14 cellular contexts compared by ENCODE assay signal in the genomic region with DNA sequence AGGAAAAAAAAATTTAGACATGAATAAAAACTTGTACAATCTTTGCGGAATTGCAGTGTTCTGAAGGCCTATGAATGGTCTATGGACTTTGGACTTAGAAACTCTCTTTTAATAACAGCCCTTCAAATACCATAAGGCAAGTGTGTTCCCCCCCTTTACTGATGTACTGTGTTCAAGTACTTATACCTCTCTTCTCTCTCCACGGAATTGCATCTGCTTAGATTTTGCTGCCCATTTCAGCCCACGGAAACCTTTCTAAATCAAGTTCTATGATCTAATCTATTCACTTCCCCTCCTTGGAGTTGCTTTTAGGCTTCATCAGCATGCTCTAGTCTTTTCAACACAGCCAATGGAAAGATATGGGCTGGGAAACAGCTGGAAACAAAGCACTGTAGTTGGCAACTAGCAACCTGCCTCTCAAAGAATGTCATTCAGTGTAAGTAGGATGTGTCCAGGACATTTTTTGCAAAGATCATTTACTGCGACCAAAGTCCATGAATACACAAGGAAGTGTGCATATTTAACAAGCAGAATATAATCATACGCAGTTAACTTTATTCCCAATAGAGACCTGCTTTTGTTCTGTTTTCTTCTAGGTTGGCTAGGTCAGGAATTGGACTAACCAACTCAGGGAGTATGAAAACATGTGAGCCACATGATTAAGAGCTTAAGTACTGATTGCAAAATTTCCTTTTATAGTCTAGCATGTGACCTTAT. TPM values are rescaled to one million over a fixed set of nuclear protein-coding genes. Genes with fewer than 3 reads are reported as not detected.
A peak's percentile ranks its signal among the peaks of the same experiment; 100 is the strongest.
DNase-seq lines count a peak whose midpoint lies in the region; FAIRE-seq and TF ChIP-seq lines count a peak whose summit lies in the region.
"Had no signal": no experiment of that assay in that cellular context is flagged by ENCODE, and none has a peak within 500 bp of the region (broad histone marks: within the 10 kb centered on the region; RNA-seq: fewer than 3 reads in every experiment).

No MANE protein-coding gene starts in this region.

- CTCF ChIA-PET in MCF 10A (lab: Yijun Ruan, JAX) = no interaction called here
- CTCF ChIA-PET in PC-9 (lab: Charles Lee) = no interaction called here

- H4K20me1 ChIP-seq in PC-9 (ENCODE audit: insufficient read depth) = no peaks in the 10 kb centered on the region

- DNase-seq in breast epithelium (ENCODE audit: low spot score in 2 of 2) (no peak), MCF 10A (ENCODE audit: unreplicated experiment) (no peak), fibroblast of pulmonary artery (ENCODE audit: low read depth) (peak; percentile 25), vagina (ENCODE audit: extremely low spot score in 2 of 2) (no peak), PC-9 (no peak), D721Med (ENCODE audit: insufficient read length, low spot score) (no peak)
- DNase-seq in activated naive CD8-positive, alpha-beta T cell treated with anti-CD3 and anti-CD28 coated beads for 36 hours = no peak
- DNase-seq: activated CD8-positive, alpha-beta memory T cell treated with anti-CD3 and anti-CD28 coated beads, Interleukin-2, amount 50 U/mL, for 4 hours; NCI-H1694 had no signal

- no peaks in the 10 kb centered on the region for H3K4me1 ChIP-seq in breast epithelium
- H3K4me1 ChIP-seq in muscle layer of duodenum (ENCODE audit: control insufficient read depth in 1 of 2, insufficient read depth in 2 of 2, low read length in 2 of 2) = peaks cover 13 to 23% of the 10 kb centered on the region in 2 donors
- H3K4me1 ChIP-seq in vagina = peaks cover 9% of the 10 kb centered on the region
- peaks cover 5% of the 10 kb centered on the region; the same call in 1 of the 2 replicates for H3K4me1 ChIP-seq in PC-9 (replicated peaks; ENCODE audit: insufficient read depth)

- H3K27ac Mint-ChIP-seq in MCF 10A (ENCODE audit: low read depth, unreplicated experiment) = no peak overlapping the region
- H3K27ac Mint-ChIP-seq in activated naive CD8-positive, alpha-beta T cell treated with anti-CD3 and anti-CD28 coated beads for 36 hours = no peak overlapping the region

- FAIRE-seq in D721Med (lab: Jason Lieb, UNC) = no peak
- FAIRE-seq: A204.1, frontal cortex, GM18507 had no signal

- no peak overlapping the region for H2AFZ ChIP-seq in PC-9

- no peak for TF ChIP-seq POLR2A in breast epithelium (IDR thresholded peaks at IDR 0.05)
- TF ChIP-seq POLR2A in vagina (IDR thresholded peaks at IDR 0.05) = no peak

- H3K27me3 ChIP-seq in breast epithelium (no peaks in the 10 kb centered on the region), muscle layer of duodenum (ENCODE audit: low read depth, low read length) (no peaks in the 10 kb centered on the region), vagina (no peaks in the 10 kb centered on the region), PC-9 (ENCODE audit: insufficient read depth, low read depth) (no peaks in the 10 kb centered on the region)

- H3K9me2 ChIP-seq in PC-9 (ENCODE audit: insufficient read depth) = no peaks in the 10 kb centered on the region

- POLR2A ChIA-PET in MCF 10A (lab: Yijun Ruan, JAX) (no interaction called here), PC-9 (lab: Charles Lee; ENCODE audit: unreplicated experiment) (no interaction called here)

- peak overlapping the region; percentile 43 to 68 for H3K27ac ChIP-seq in breast epithelium
- peak overlapping the region; percentile 87 for H3K27ac ChIP-seq in muscle layer of duodenum (ENCODE audit: low read length)
- peak overlapping the region; percentile 67 for H3K27ac ChIP-seq in vagina
- no peak overlapping the region for H3K27ac ChIP-seq in PC-9

- H3K36me3 ChIP-seq in breast epithelium = no peaks in the 10 kb centered on the region
- no peaks in the 10 kb centered on the region for H3K36me3 ChIP-seq in muscle layer of duodenum (ENCODE audit: control insufficient read depth in 1 of 2, insufficient read depth in 2 of 2, low read length in 2 of 2)
- H3K36me3 ChIP-seq in vagina = no peaks in the 10 kb centered on the region
- no peaks in the 10 kb centered on the region for H3K36me3 ChIP-seq in PC-9 (ENCODE audit: low read depth)

- intact Hi-C loops in breast epithelium (cut with DNase I; ENCODE audit: low total_unique reads) (no loop called here), MCF 10A (cut with micrococcal nuclease) (no loop called here), vagina (cut with DNase I) (no loop called here), PC-9 (cut with micrococcal nuclease; ENCODE audit: unreplicated experiment) (no loop called here)

- H3K9me3 ChIP-seq in breast epithelium (no peaks in the 10 kb centered on the region), muscle layer of duodenum (ENCODE audit: control insufficient read depth in 1 of 2, low read length in 2 of 2) (no peaks in the 10 kb centered on the region), vagina (no peaks in the 10 kb centered on the region), PC-9 (ENCODE audit: insufficient read depth, low read depth) (no peaks in the 10 kb centered on the region)

- no peak overlapping the region for H3K4me3 Mint-ChIP-seq in MCF 10A (ENCODE audit: unreplicated experiment)
- no peak overlapping the region for H3K4me3 Mint-ChIP-seq in activated naive CD8-positive, alpha-beta T cell treated with anti-CD3 and anti-CD28 coated beads for 36 hours

- no peaks in the 10 kb centered on the region for H3K9me3 Mint-ChIP-seq in MCF 10A (ENCODE audit: unreplicated experiment)
- no peaks in the 10 kb centered on the region for H3K9me3 Mint-ChIP-seq in activated naive CD8-positive, alpha-beta T cell treated with anti-CD3 and anti-CD28 coated beads for 36 hours

- H3K4me2 ChIP-seq in PC-9 = no peak overlapping the region
- H3K4me2 ChIP-seq: smooth muscle cell had no signal

- no peaks in the 10 kb centered on the region for H3K4me1 Mint-ChIP-seq in MCF 10A (ENCODE audit: insufficient read depth, unreplicated experiment)
- no peaks in the 10 kb centered on the region for H3K4me1 Mint-ChIP-seq in activated naive CD8-positive, alpha-beta T cell treated with anti-CD3 and anti-CD28 coated beads for 36 hours

- H3K36me3 Mint-ChIP-seq in MCF 10A (ENCODE audit: insufficient read depth, unreplicated experiment) = no peaks in the 10 kb centered on the region
- no peaks in the 10 kb centered on the region for H3K36me3 Mint-ChIP-seq in activated naive CD8-positive, alpha-beta T cell treated with anti-CD3 and anti-CD28 coated beads for 36 hours

- H3F3A ChIP-seq in PC-9 (ENCODE audit: insufficient read depth, low read depth) = no peaks in the 10 kb centered on the region; the same call in 1 of the 2 replicates

- H3K79me2 ChIP-seq in PC-9 (ENCODE audit: low read depth) = no peaks in the 10 kb centered on the region

- no peaks in the 10 kb centered on the region for H3K27me3 Mint-ChIP-seq in MCF 10A (ENCODE audit: insufficient read depth, unreplicated experiment)
- H3K27me3 Mint-ChIP-seq in activated naive CD8-positive, alpha-beta T cell treated with anti-CD3 and anti-CD28 coated beads for 36 hours = no peaks in the 10 kb centered on the region

- TF ChIP-seq CTCF in breast epithelium (IDR thresholded peaks at IDR 0.05) (no peak), MCF 10A (IDR thresholded peaks at IDR 0.05; ENCODE audit: unreplicated experiment) (no peak), fibroblast of pulmonary artery (IDR thresholded peaks at IDR 0.05; ENCODE audit: low read length, missing control alignments) (no peak), vagina (IDR thresholded peaks at IDR 0.05) (no peak), PC-9 (conservative IDR thresholded peaks at IDR 0.05) (no peak), D721Med (IDR thresholded peaks at IDR 0.05; ENCODE audit: insufficient read depth, missing control alignments) (no peak)

- BruUV-seq in MCF 10A (replicated peaks; lab: Mats Ljungman, UMichigan) = no TSS peak
- BruUV-seq in PC-9 (replicated peaks; lab: Mats Ljungman, UMichigan) = no TSS peak

- no peak overlapping the region for H3K4me3 ChIP-seq in breast epithelium
- no peak overlapping the region for H3K4me3 ChIP-seq in fibroblast of pulmonary artery (replicated peaks; ENCODE audit: low read depth, low read length)
- no peak overlapping the region for H3K4me3 ChIP-seq in muscle layer of duodenum (ENCODE audit: low read depth in 1 of 2, low read length in 2 of 2)
- H3K4me3 ChIP-seq in vagina = no peak overlapping the region
- no peak overlapping the region for H3K4me3 ChIP-seq in PC-9
- H3K4me3 ChIP-seq: smooth muscle cell had no signal

RNA-seq across cellular contexts. Expression of gene SLC40A1, which starts 58.0 kb away (rescaled TPM):
- total RNA-seq in breast epithelium (100 to 1,000 TPM in 2 of 3 donors, 10 to 100 TPM in 1; 42.2 to 183 (median 162) TPM), MCF 10A (2022) (0.15 TPM in 1 of 2 replicates, not detected in the other), vagina (53.3 TPM), PC-9 (2021) (8.0 and 8.2 TPM in 2 replicates)
- 1 to 10 TPM; 3.0 to 3.5 TPM for total RNA-seq in activated naive CD8-positive, alpha-beta T cell treated with anti-CD3 and anti-CD28 coated beads for 36 hours
